ENCODE assay signal across 3 cellular contexts in genomic region chr7:156673902-156674301, GRCh38.
TF ChIP-seq lines count a peak whose summit lies in the region.

No MANE protein-coding gene starts in this region.

TF ChIP-seq in GM23338, 12 proteins besides CTCF, POLR2A, EP300 and RAD21 (continues in another document):
- TF ChIP-seq ZNF331 (CRISPR knock-in tag; IDR thresholded peaks at IDR 0.05; ENCODE audit: low read depth), result no peak
- no peak for TF ChIP-seq POLR2AphosphoS5 (IDR thresholded peaks at IDR 0.05; ENCODE audit: low read depth)
- no peak for TF ChIP-seq EZH2 (IDR thresholded peaks at IDR 0.05; ENCODE audit: low read depth, unreplicated experiment)
- TF ChIP-seq NANOG (IDR thresholded peaks at IDR 0.05; ENCODE audit: borderline replicate concordance), result no peak
- no peak for TF ChIP-seq JUNB (IDR thresholded peaks at IDR 0.05; ENCODE audit: unreplicated experiment)
- TF ChIP-seq, protein P1, sequence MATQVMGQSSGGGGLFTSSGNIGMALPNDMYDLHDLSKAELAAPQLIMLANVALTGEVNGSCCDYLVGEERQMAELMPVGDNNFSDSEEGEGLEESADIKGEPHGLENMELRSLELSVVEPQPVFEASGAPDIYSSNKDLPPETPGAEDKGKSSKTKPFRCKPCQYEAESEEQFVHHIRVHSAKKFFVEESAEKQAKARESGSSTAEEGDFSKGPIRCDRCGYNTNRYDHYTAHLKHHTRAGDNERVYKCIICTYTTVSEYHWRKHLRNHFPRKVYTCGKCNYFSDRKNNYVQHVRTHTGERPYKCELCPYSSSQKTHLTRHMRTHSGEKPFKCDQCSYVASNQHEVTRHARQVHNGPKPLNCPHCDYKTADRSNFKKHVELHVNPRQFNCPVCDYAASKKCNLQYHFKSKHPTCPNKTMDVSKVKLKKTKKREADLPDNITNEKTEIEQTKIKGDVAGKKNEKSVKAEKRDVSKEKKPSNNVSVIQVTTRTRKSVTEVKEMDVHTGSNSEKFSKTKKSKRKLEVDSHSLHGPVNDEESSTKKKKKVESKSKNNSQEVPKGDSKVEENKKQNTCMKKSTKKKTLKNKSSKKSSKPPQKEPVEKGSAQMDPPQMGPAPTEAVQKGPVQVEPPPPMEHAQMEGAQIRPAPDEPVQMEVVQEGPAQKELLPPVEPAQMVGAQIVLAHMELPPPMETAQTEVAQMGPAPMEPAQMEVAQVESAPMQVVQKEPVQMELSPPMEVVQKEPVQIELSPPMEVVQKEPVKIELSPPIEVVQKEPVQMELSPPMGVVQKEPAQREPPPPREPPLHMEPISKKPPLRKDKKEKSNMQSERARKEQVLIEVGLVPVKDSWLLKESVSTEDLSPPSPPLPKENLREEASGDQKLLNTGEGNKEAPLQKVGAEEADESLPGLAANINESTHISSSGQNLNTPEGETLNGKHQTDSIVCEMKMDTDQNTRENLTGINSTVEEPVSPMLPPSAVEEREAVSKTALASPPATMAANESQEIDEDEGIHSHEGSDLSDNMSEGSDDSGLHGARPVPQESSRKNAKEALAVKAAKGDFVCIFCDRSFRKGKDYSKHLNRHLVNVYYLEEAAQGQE (IDR thresholded peaks at IDR 0.05; ENCODE audit: unreplicated experiment), result no peak
- no peak for TF ChIP-seq CREB1 (CRISPR knock-in tag; IDR thresholded peaks at IDR 0.05; ENCODE audit: low read depth)
- no peak for TF ChIP-seq ZNF114 (CRISPR knock-in tag; IDR thresholded peaks at IDR 0.05)

TF ChIP-seq in IMR-90, 13 proteins besides CTCF, POLR2A, EP300 and RAD21:
- TF ChIP-seq, protein P2, sequence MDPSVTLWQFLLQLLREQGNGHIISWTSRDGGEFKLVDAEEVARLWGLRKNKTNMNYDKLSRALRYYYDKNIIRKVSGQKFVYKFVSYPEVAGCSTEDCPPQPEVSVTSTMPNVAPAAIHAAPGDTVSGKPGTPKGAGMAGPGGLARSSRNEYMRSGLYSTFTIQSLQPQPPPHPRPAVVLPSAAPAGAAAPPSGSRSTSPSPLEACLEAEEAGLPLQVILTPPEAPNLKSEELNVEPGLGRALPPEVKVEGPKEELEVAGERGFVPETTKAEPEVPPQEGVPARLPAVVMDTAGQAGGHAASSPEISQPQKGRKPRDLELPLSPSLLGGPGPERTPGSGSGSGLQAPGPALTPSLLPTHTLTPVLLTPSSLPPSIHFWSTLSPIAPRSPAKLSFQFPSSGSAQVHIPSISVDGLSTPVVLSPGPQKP (IDR thresholded peaks at IDR 0.05; ENCODE audit: borderline replicate concordance, low read depth, low read length), result no peak
- TF ChIP-seq RFX5 (IDR thresholded peaks at IDR 0.05; ENCODE audit: low read depth, low read length), result no peak
- TF ChIP-seq FOS (IDR thresholded peaks at IDR 0.05; ENCODE audit: low read depth, low read length), result no peak
- peak; percentile 98 for TF ChIP-seq MAFK (IDR thresholded peaks at IDR 0.05; ENCODE audit: low read depth, low read length)
- no peak for TF ChIP-seq CEBPB (IDR thresholded peaks at IDR 0.05; ENCODE audit: low read depth, low read length)

TF ChIP-seq in HEK293T, 16 proteins besides CTCF, POLR2A, EP300 and RAD21:
- no peak for TF ChIP-seq FOXK2 (IDR thresholded peaks at IDR 0.05)
- no peak for TF ChIP-seq ELF4 (IDR thresholded peaks at IDR 0.05)
- no peak for TF ChIP-seq NFRKB (IDR thresholded peaks at IDR 0.05)
- no peak for TF ChIP-seq HDGF (IDR thresholded peaks at IDR 0.05; ENCODE audit: borderline replicate concordance)
- no peak for TF ChIP-seq CTBP1 (IDR thresholded peaks at IDR 0.05; ENCODE audit: borderline replicate concordance)
- no peak for TF ChIP-seq SP1 (IDR thresholded peaks at IDR 0.05)
- no peak for TF ChIP-seq L3MBTL2 (conservative IDR thresholded peaks at IDR 0.05)
- no peak for TF ChIP-seq FOXA1 (IDR thresholded peaks at IDR 0.05)
- no peak for TF ChIP-seq ARNT (IDR thresholded peaks at IDR 0.05)
- no peak for TF ChIP-seq SUZ12 (IDR thresholded peaks at IDR 0.05)
- no peak for TF ChIP-seq LEF1 (IDR thresholded peaks at IDR 0.05; ENCODE audit: borderline replicate concordance)
- TF ChIP-seq FOXM1 (IDR thresholded peaks at IDR 0.05; ENCODE audit: borderline replicate concordance), result no peak
- no peak for TF ChIP-seq BHLHE40 (IDR thresholded peaks at IDR 0.05; ENCODE audit: borderline replicate concordance)
- no peak for TF ChIP-seq ZNF384 (IDR thresholded peaks at IDR 0.05)
- no peak for TF ChIP-seq TARDBP (IDR thresholded peaks at IDR 0.05)
- no peak for TF ChIP-seq PKNOX1 (IDR thresholded peaks at IDR 0.05)
TF ChIP-seq in HEK293T: peak in this region for 0.
